ENCODE assay signal across 8 cellular contexts in genomic region chr19:2494447-2495129, GRCh38. TPM values are rescaled to one million over a fixed set of nuclear protein-coding genes. Genes with fewer than 3 reads are reported as not detected.
DNase-seq lines count a peak whose midpoint lies in the region; ATAC-seq and TF ChIP-seq lines count a peak whose summit lies in the region.

No MANE protein-coding gene starts in this region.

- no peaks in the 10 kb centered on the region for H3K9me3 ChIP-seq in Peyer's patch
- H3K9me3 ChIP-seq in neuron (ENCODE audit: low read length), result no peaks in the 10 kb centered on the region
- H3K9me3 ChIP-seq in uterus, result no peaks in the 10 kb centered on the region

- H3K4me3 ChIP-seq in ACC112 (ENCODE audit: low read depth, low read length) (peak overlapping the region; percentile 79), Peyer's patch (peak overlapping the region; percentile 43 to 64 (median 57)), neuron (ENCODE audit: low read length) (peak overlapping the region; percentile 16), uterus (peak overlapping the region; percentile 37 to 46)

- H2AFZ ChIP-seq in ACC112 (ENCODE audit: low read length, unreplicated experiment) (no peak overlapping the region), neuron (ENCODE audit: low read depth, low read length) (no peak overlapping the region)

- peak; percentile 76 for ATAC-seq in activated naive CD4-positive, alpha-beta T cell treated with anti-CD3 and anti-CD28 coated beads, Interleukin-2, amount 50 U/mL, for 72 hours

- H3K9me3 Mint-ChIP-seq in activated naive CD4-positive, alpha-beta T cell treated with anti-CD3 and anti-CD28 coated beads, Interleukin-2, amount 50 U/mL, for 72 hours, result no peaks in the 10 kb centered on the region
- peaks cover 2% of the 10 kb centered on the region for H3K9me3 Mint-ChIP-seq in glutamatergic neuron (ENCODE audit: unreplicated experiment)

- H3K27ac Mint-ChIP-seq in activated naive CD4-positive, alpha-beta T cell treated with anti-CD3 and anti-CD28 coated beads, Interleukin-2, amount 50 U/mL, for 72 hours, result no peak overlapping the region
- H3K27ac Mint-ChIP-seq in glutamatergic neuron (ENCODE audit: unreplicated experiment), result no peak overlapping the region

- H3K27me3 ChIP-seq in ACC112 (ENCODE audit: insufficient read depth, low read length), result no peaks in the 10 kb centered on the region
- H3K27me3 ChIP-seq in Peyer's patch, result no peaks in the 10 kb centered on the region
- H3K27me3 ChIP-seq in neuron (ENCODE audit: insufficient read depth, low read length), result peaks cover 36% of the 10 kb centered on the region
- H3K27me3 ChIP-seq in uterus, result no peaks in the 10 kb centered on the region

- H3K27ac ChIP-seq in ACC112 (ENCODE audit: low read depth, low read length), result peak overlapping the region; percentile 88
- peak overlapping the region; percentile 56 to 92 (median 77) for H3K27ac ChIP-seq in Peyer's patch
- H3K27ac ChIP-seq in uterus, result peak overlapping the region; percentile 61 to 78

- peak; percentile 53 to 83 (median 80) for DNase-seq in Peyer's patch
- DNase-seq in activated naive CD4-positive, alpha-beta T cell treated with anti-CD3 and anti-CD28 coated beads, Interleukin-2, amount 50 U/mL, for 72 hours (ENCODE audit: low spot score in 2 of 2), result peak in 1 of 2 donors; percentile 36
- DNase-seq in glutamatergic neuron, result no peak
- DNase-seq in uterus, result peak; percentile 74 to 76
- DNase-seq in SIG-M5 treated with dmso at 0.1 percent for 504 hours (lab: John Stamatoyannopoulos, UW; ENCODE audit: unreplicated experiment), result no peak

- TF ChIP-seq CTCF in Peyer's patch (IDR thresholded peaks at IDR 0.05), result no peak
- no peak for TF ChIP-seq CTCF in glutamatergic neuron (IDR thresholded peaks at IDR 0.05; ENCODE audit: partially characterized antibody, unreplicated experiment)
- no peak for TF ChIP-seq CTCF in uterus (IDR thresholded peaks at IDR 0.05)

- peak; percentile 18 for TF ChIP-seq POLR2A in GM19193 (IDR thresholded peaks at IDR 0.05; ENCODE audit: extremely low read depth, insufficient read depth, insufficient read length)
- peak; percentile 30 to 60 for TF ChIP-seq POLR2A in Peyer's patch (IDR thresholded peaks at IDR 0.05)
- peak; percentile 33 to 37 for TF ChIP-seq POLR2A in uterus (IDR thresholded peaks at IDR 0.05)

- H3K4me1 ChIP-seq in ACC112 (ENCODE audit: control insufficient read depth, insufficient read depth, low read length, unreplicated experiment) (peaks cover 35% of the 10 kb centered on the region), Peyer's patch (peaks cover 0 to 40% (median 24%) of the 10 kb centered on the region in 4 donors), neuron (ENCODE audit: insufficient read depth, low read length) (no peaks in the 10 kb centered on the region), uterus (peaks cover 0 to 10% of the 10 kb centered on the region in 2 donors)

- H3K79me2 ChIP-seq in ACC112 (ENCODE audit: control insufficient read depth, insufficient read depth, low read length, unreplicated experiment), result no peaks in the 10 kb centered on the region

- H3K4me3 Mint-ChIP-seq in glutamatergic neuron (ENCODE audit: unreplicated experiment), result peak overlapping the region; percentile 70

- intact Hi-C loops in uterus (cut with DNase I; ENCODE audit: low total_unique reads), result no loop called here

- no peaks in the 10 kb centered on the region for H3K4me1 Mint-ChIP-seq in glutamatergic neuron (ENCODE audit: low read depth, unreplicated experiment)

- H3K36me3 ChIP-seq in ACC112 (ENCODE audit: insufficient read depth, low read length) (no peaks in the 10 kb centered on the region), Peyer's patch (no peaks in the 10 kb centered on the region), neuron (ENCODE audit: insufficient read depth, low read length) (no peaks in the 10 kb centered on the region), uterus (no peaks in the 10 kb centered on the region)

- peaks cover 12% of the 10 kb centered on the region for H3K27me3 Mint-ChIP-seq in glutamatergic neuron (ENCODE audit: unreplicated experiment)

- no peaks in the 10 kb centered on the region for H3K36me3 Mint-ChIP-seq in activated naive CD4-positive, alpha-beta T cell treated with anti-CD3 and anti-CD28 coated beads, Interleukin-2, amount 50 U/mL, for 72 hours
- H3K36me3 Mint-ChIP-seq in glutamatergic neuron (ENCODE audit: unreplicated experiment), result no peaks in the 10 kb centered on the region

RNA-seq across cellular contexts. Expression of gene GADD45B, which starts 18.7 kb away (rescaled TPM):
- 100 to 1,000 TPM in 1 of 4 donors, 10 to 100 TPM in 3; 35.5 to 278 (median 54.9) TPM for total RNA-seq in Peyer's patch
- 10 to 100 TPM; 60.9 to 94.1 TPM for total RNA-seq in activated naive CD4-positive, alpha-beta T cell treated with anti-CD3 and anti-CD28 coated beads, Interleukin-2, amount 50 U/mL, for 72 hours
- total RNA-seq in glutamatergic neuron (ENCODE audit: unreplicated experiment), result 3.8 TPM
- 10 to 100 TPM; 17.6 to 68.2 (median 38.0) TPM for total RNA-seq in uterus

RNA-seq across cellular contexts. Expression of gene LMNB2, which starts 37.8 kb away (rescaled TPM):
- total RNA-seq in Peyer's patch (10 to 100 TPM; 21.0 to 52.8 (median 21.4) TPM), glutamatergic neuron (ENCODE audit: unreplicated experiment) (45.8 TPM), uterus (10 to 100 TPM; 10.3 to 75.7 (median 17.1) TPM)
- total RNA-seq in activated naive CD4-positive, alpha-beta T cell treated with anti-CD3 and anti-CD28 coated beads, Interleukin-2, amount 50 U/mL, for 72 hours, result 10 to 100 TPM; 46.7 to 94.0 TPM

Comparison
In these comparisons a context has a peak if more than half of its experiments do, and no peak if none do; other contexts are left out.
1. H3K4me3 ChIP-seq: peak in every context shown above with its lines; median percentile 79 in ACC112; 57 in Peyer's patch; 42 in uterus; 16 in neuron.
2. DNase-seq: peak in Peyer's patch (3 of 3) and uterus (2 of 2); none in glutamatergic neuron (single experiment) and SIG-M5 treated with dmso at 0.1 percent for 504 hours (single experiment).
3. Peak in every context shown above with its lines, with median percentiles within 50 percentile points of each other: H3K27ac ChIP-seq and POLR2A ChIP-seq.